In the genomic region with DNA sequence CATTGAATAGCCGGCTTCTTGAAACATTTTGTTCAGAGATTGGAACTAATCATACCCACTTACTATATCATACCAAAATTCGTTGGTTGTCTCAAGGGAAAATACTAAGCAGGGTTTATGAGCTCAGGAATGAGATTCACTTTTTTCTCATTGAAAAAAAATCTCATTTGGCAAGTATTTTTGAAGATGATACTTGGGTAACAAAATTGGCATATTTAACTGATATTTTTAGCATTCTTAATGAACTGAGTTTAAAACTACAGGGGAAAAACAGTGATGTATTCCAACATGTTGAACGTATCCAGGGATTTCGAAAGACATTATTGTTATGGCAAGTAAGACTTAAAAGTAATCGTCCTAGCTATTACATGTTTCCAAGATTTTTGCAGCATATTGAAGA, we compare ENCODE assay signal across 26 cellular contexts. TPM values are rescaled to one million over a fixed set of nuclear protein-coding genes. Genes with fewer than 3 reads are reported as not detected.
"Had no signal": no experiment of that assay in that cellular context is flagged by ENCODE, and none has a peak within 500 bp of the region (broad histone marks: within the 10 kb centered on the region; RNA-seq: fewer than 3 reads in every experiment).

No MANE protein-coding gene starts in this region.

- ATAC-seq: activated CD4-positive, alpha-beta T cell treated with anti-CD3 and anti-CD28 coated beads for 36 hours; activated naive CD8-positive, alpha-beta T cell treated with anti-CD3 and anti-CD28 coated beads, Interleukin-2, amount 50 U/mL, for 24 hours; effector memory CD8-positive, alpha-beta T cell; esophagus mucosa; heart right ventricle; left colon; pancreas; right lobe of liver had no signal

- FAIRE-seq: endothelial cell of umbilical vein had no signal

- H3K27me3 ChIP-seq: colonic mucosa, dorsolateral prefrontal cortex, heart right ventricle, pancreas, right lobe of liver had no signal

- H3K4me3 ChIP-seq: colonic mucosa, dorsolateral prefrontal cortex, heart right ventricle, pancreas, right lobe of liver, thoracic aorta had no signal

- DNase-seq: activated B cell treated with CpG ODN at 0.5 μM for 24 hours; activated CD4-positive, alpha-beta memory T cell treated with anti-CD3 and anti-CD28 coated beads, Interleukin-2, amount 10 ng/mL, durations not matched to agents 7 days and 5 days; activated CD4-positive, alpha-beta T cell treated with anti-CD3 and anti-CD28 coated beads for 36 hours; activated effector memory CD4-positive, alpha-beta T cell treated with anti-CD3 and anti-CD28 coated beads, Interleukin-2, amount 50 U/mL, for 16 hours; activated naive CD4-positive, alpha-beta T cell treated with anti-CD3 and anti-CD28 coated beads, Interleukin-2, amount 50 U/mL, for 16 hours; activated naive CD8-positive, alpha-beta T cell treated with anti-CD3 and anti-CD28 coated beads, Interleukin-2, amount 50 U/mL, for 24 hours; anterior cingulate cortex; central memory CD4-positive, alpha-beta T cell; colonic mucosa; dorsolateral prefrontal cortex; effector memory CD8-positive, alpha-beta T cell; heart right ventricle; islet precursor cell; left colon; mesendoderm; naive B cell; pancreas; right lobe of liver; stimulated activated CD4-positive, alpha-beta T cell treated with anti-CD3 and anti-CD28 coated beads, Interleukin-2, amount 100 ng/mL, for 48 hours; stimulated activated CD8-positive, alpha-beta memory T cell treated with anti-CD3 and anti-CD28 coated beads, Interleukin-4, amount 100 ng/mL, for 48 hours; stimulated activated naive CD4-positive, alpha-beta T cell; T-helper 9 cell had no signal

- H3K27ac ChIP-seq: colonic mucosa, heart right ventricle, pancreas, right lobe of liver, thoracic aorta had no signal

- H3K36me3 ChIP-seq: colonic mucosa, thoracic aorta had no signal

- H3K9me3 ChIP-seq: colonic mucosa, heart right ventricle, pancreas, right lobe of liver, thoracic aorta had no signal

RNA-seq across cellular contexts. Expression of gene BST1, which starts 14.8 kb away (rescaled TPM):
- total RNA-seq: SK-MEL-5 had no signal
